Comparison of ENCODE assay signal across 22 cellular contexts in the genomic region with DNA sequence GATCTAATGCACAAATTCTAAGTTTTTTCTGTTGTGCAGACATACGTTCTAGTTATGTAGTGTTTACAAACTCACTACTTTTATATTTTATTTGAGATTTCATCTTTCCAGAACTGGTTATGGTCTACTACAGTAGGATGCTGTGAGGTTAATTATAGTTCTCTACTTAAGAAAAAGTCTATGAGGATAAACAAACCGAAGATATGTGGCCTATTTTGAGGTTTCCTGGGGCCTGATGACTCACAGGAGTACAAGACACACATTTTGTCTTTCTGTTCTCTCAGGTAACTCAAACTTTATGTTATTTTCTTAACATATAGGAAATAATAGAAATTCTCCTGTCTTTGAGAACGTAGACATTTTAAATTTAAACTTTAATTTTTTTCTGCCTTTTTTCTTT. TPM values are rescaled to one million over a fixed set of nuclear protein-coding genes. Genes with fewer than 3 reads are reported as not detected.
DNase-seq lines count a peak whose midpoint lies in the region; TF ChIP-seq lines count a peak whose summit lies in the region.
"Had no signal": no experiment of that assay in that cellular context is flagged by ENCODE, and none has a peak within 500 bp of the region (broad histone marks: within the 10 kb centered on the region; RNA-seq: fewer than 3 reads in every experiment).

No MANE protein-coding gene starts in this region.

- no peaks in the 10 kb centered on the region for H3K9me3 ChIP-seq in MM.1S (replicated peaks; ENCODE audit: insufficient read depth, low read length)
- no peaks in the 10 kb centered on the region for H3K9me3 ChIP-seq in SU-DHL-6 (ENCODE audit: insufficient read depth, low read length)
- H3K9me3 ChIP-seq: MG63 had no signal

- TF ChIP-seq CTCF in MM.1S (IDR thresholded peaks at IDR 0.05; ENCODE audit: low read length): no peak
- no peak for TF ChIP-seq CTCF in SU-DHL-6 (IDR thresholded peaks at IDR 0.05; ENCODE audit: insufficient read depth, low read length, poor library complexity, severe bottlenecking)

- H3F3A ChIP-seq in MM.1S (ENCODE audit: insufficient read depth, low read length) (no peaks in the 10 kb centered on the region), SU-DHL-6 (ENCODE audit: insufficient read depth) (no peaks in the 10 kb centered on the region)

- no peaks in the 10 kb centered on the region for H3K79me2 ChIP-seq in MM.1S (ENCODE audit: low read length)
- H3K79me2 ChIP-seq in SU-DHL-6 (ENCODE audit: insufficient read depth, low read length): no peaks in the 10 kb centered on the region

- H3K27ac ChIP-seq in MM.1S (ENCODE audit: low read length) (peak overlapping the region; percentile 42; the same call in 1 of the 2 replicates), SU-DHL-6 (ENCODE audit: low read depth, low read length) (no peak overlapping the region)
- H3K27ac ChIP-seq: HL-60, RWPE1 had no signal

- peak; percentile 3 for DNase-seq in H4 (ENCODE audit: low spot score)
- DNase-seq in MM.1S: peak; percentile 41
- DNase-seq in mucosa of gallbladder (ENCODE audit: low spot score): no peak
- DNase-seq in nucleus accumbens (lab: John Stamatoyannopoulos, UW): no peak
- DNase-seq in activated gamma-delta T cell treated with Interleukin-2 at 50 U/mL for 16 hours: no peak
- no peak for DNase-seq in SW 1271 (lab: John Stamatoyannopoulos, UW)
- DNase-seq: Calu3; CD8-positive, alpha-beta memory T cell; DMS153; Karpas-422; MG63; NCI-H1436; NCI-H1930; NCI-H2107; NCI-H524; NCI-H774; NK-92 treated with Interleukin-12 subunit alpha and Interleukin-12 subunit beta, amount 100 ng/mL, for 24 hours; SHP77 had no signal

- H3K4me3 ChIP-seq in MM.1S (ENCODE audit: low read length) (no peak overlapping the region), SU-DHL-6 (ENCODE audit: insufficient read depth, low read length, poor library complexity, severe bottlenecking) (no peak overlapping the region)
- H3K4me3 ChIP-seq: MG63 had no signal

- H2AFZ ChIP-seq in MM.1S (ENCODE audit: low read length) (0 out of 2 replicates have a peak overlapping the region, but pooled peaks have one; percentile 19), SU-DHL-6 (ENCODE audit: low read depth, low read length, severe bottlenecking) (peak overlapping the region; percentile 69)

- H3K36me3 ChIP-seq in MM.1S (replicated peaks; ENCODE audit: insufficient read depth, low read length): no peaks in the 10 kb centered on the region
- no peaks in the 10 kb centered on the region for H3K36me3 ChIP-seq in SU-DHL-6 (ENCODE audit: low read length)
- H3K36me3 ChIP-seq: MG63 had no signal

- H3K27me3 ChIP-seq in MM.1S (replicated peaks; ENCODE audit: insufficient read depth, low read length) (no peaks in the 10 kb centered on the region), SU-DHL-6 (ENCODE audit: low read length) (no peaks in the 10 kb centered on the region)
- H3K27me3 ChIP-seq: MG63 had no signal

- peak overlapping the region; percentile 43; the same call in 1 of the 2 replicates for H3K4me2 ChIP-seq in MM.1S (ENCODE audit: low read depth, low read length)
- H3K4me2 ChIP-seq in SU-DHL-6 (ENCODE audit: low read depth, low read length, poor library complexity, severe bottlenecking): peak overlapping the region; percentile 13

- H3K4me1 ChIP-seq in MM.1S (ENCODE audit: low read length): peaks cover 14% of the 10 kb centered on the region

- H3K9ac ChIP-seq in MM.1S (ENCODE audit: low read length): no peak overlapping the region
- H3K9ac ChIP-seq in SU-DHL-6 (ENCODE audit: low read length): no peak overlapping the region

- no peaks in the 10 kb centered on the region for H4K20me1 ChIP-seq in MM.1S (ENCODE audit: insufficient read depth, low read length)
- H4K20me1 ChIP-seq in SU-DHL-6 (ENCODE audit: low read depth, low read length): no peaks in the 10 kb centered on the region

- H3K9me2 ChIP-seq in MM.1S (replicated peaks; ENCODE audit: insufficient read depth, low read length) (no peaks in the 10 kb centered on the region), SU-DHL-6 (replicated peaks; ENCODE audit: insufficient read depth, low read length) (no peaks in the 10 kb centered on the region)

RNA-seq across cellular contexts. Expression of a gene that starts 45.1 kb away (rescaled TPM):
- total RNA-seq in H4 (2014; rRNA removed; shearing (Covaris generic)): 12.3 and 12.7 TPM in 2 replicates
- total RNA-seq in mucosa of gallbladder: 0.63 TPM
- total RNA-seq: Calu3; CD8-positive, alpha-beta memory T cell; T-helper 1 cell treated with Interleukin-12 subunit alpha and Interleukin-12 subunit beta and Interleukin-4 antibody, amounts not matched to agents 30 ng/mL and 1 ng/mL, for 36 hours had no signal

Comparison
In these comparisons a context has a peak if more than half of its experiments do, and no peak if none do; other contexts are left out.
1. DNase-seq: peak in H4 (single experiment) and MM.1S (single experiment); none in mucosa of gallbladder (single experiment), nucleus accumbens (0 of 56), activated gamma-delta T cell treated with Interleukin-2 at 50 U/mL for 16 hours (single experiment) and SW 1271 (0 of 2).